In the genomic region with DNA sequence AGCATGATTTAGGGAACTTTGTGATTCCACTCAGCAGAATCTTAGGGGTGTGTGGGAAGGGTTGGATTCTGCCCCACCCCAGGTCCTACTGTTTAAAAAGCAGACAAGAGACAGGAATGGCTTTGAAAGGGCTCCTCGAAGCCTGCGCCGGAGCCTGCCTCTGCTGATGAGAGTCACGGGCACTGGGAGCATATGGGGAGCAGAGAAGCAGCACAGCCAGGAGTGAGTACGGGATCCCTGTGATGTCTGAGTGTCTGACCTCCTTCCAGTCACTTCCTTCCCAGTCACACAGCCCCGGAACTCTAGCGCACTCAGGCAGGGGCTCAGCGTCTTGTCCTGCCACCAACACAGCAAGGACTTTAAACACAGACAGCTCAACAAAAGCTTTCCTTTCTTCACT, we compare ENCODE assay signal across 7 cellular contexts.
"Had no signal": no experiment of that assay in that cellular context is flagged by ENCODE, and none has a peak within 500 bp of the region (broad histone marks: within the 10 kb centered on the region; RNA-seq: fewer than 3 reads in every experiment).

No MANE protein-coding gene starts in this region.

- FAIRE-seq: H1, H54, HepG2 had no signal

- DNase-seq: H9, HCEC 1CT, KBM-7 had no signal

- ATAC-seq: GM23338, HepG2 had no signal
